In the genomic region with DNA sequence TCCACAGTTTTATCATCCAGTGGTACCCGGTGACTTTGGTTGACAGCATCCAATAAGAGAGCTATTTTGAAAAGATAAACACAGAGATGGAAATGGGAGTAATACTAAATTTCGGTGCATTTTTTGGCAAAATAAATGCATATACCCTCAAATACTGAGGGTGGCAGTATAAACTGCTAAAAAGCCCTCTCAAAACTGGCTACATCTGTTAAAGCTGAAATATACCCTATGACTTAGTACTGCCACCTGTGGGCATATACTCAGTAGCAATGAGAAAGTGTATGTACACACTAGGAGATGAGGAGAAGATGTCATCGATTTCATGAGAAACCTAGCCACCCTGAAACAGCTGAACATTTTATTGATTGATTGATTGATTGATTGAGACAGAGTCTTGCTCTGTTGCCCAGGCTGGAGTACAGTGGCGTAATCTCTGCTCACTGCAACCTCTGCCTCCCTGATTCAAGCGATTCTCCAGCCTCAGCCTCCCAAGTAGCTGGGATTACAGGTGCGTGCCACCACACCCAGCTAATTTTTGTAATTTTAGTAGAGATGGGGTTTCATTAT, we compare ENCODE assay signal across 9 cellular contexts. TPM values are rescaled to one million over a fixed set of nuclear protein-coding genes. Genes with fewer than 3 reads are reported as not detected.
DNase-seq lines count a peak whose midpoint lies in the region; ATAC-seq and TF ChIP-seq lines count a peak whose summit lies in the region.
"Had no signal": no experiment of that assay in that cellular context is flagged by ENCODE, and none has a peak within 500 bp of the region (broad histone marks: within the 10 kb centered on the region; RNA-seq: fewer than 3 reads in every experiment).

No MANE protein-coding gene starts in this region.

- no peaks in the 10 kb centered on the region for H3K4me1 ChIP-seq in RWPE2 (ENCODE audit: insufficient read depth, poor library complexity, severe bottlenecking)

- no peaks in the 10 kb centered on the region for H3K9me3 Mint-ChIP-seq in activated naive CD4-positive, alpha-beta T cell treated with anti-CD3 and anti-CD28 coated beads, Interleukin-2, amount 50 U/mL, for 72 hours
- no peaks in the 10 kb centered on the region for H3K9me3 Mint-ChIP-seq in stimulated activated memory B cell treated with anti-CD40 and anti-IgM and Interleukin-4, amounts not matched to agents 10 μg/mL and 1 μg/mL and 100 μg/mL, for 72 hours

- no peaks in the 10 kb centered on the region for H3K36me3 ChIP-seq in RWPE2 (ENCODE audit: low read depth)
- H3K36me3 ChIP-seq: thoracic aorta had no signal

- H3K4me3 ChIP-seq in RWPE2 (ENCODE audit: severe bottlenecking), result no peak overlapping the region
- H3K4me3 ChIP-seq: thoracic aorta had no signal

- TF ChIP-seq CTCF in RWPE2 (IDR thresholded peaks at IDR 0.05; ENCODE audit: poor library complexity, severe bottlenecking), result peak; percentile 72

- no peak overlapping the region for H3K27ac ChIP-seq in RWPE2 (ENCODE audit: poor library complexity, severe bottlenecking)
- H3K27ac ChIP-seq: thoracic aorta had no signal

- H3K4me3 Mint-ChIP-seq in stimulated activated memory B cell treated with anti-CD40 and anti-IgM and Interleukin-4, amounts not matched to agents 10 μg/mL and 1 μg/mL and 100 μg/mL, for 72 hours, result no peak overlapping the region

- H3K27me3 ChIP-seq in RWPE2 (ENCODE audit: insufficient read depth, poor library complexity, severe bottlenecking), result peaks cover 8% of the 10 kb centered on the region

- no peaks in the 10 kb centered on the region for H3K36me3 Mint-ChIP-seq in activated naive CD4-positive, alpha-beta T cell treated with anti-CD3 and anti-CD28 coated beads, Interleukin-2, amount 50 U/mL, for 72 hours
- no peaks in the 10 kb centered on the region for H3K36me3 Mint-ChIP-seq in stimulated activated memory B cell treated with anti-CD40 and anti-IgM and Interleukin-4, amounts not matched to agents 10 μg/mL and 1 μg/mL and 100 μg/mL, for 72 hours

- H3K9me3 ChIP-seq in RWPE2 (ENCODE audit: severe bottlenecking), result no peaks in the 10 kb centered on the region
- H3K9me3 ChIP-seq: thoracic aorta had no signal

- DNase-seq in activated naive CD4-positive, alpha-beta T cell treated with anti-CD3 and anti-CD28 coated beads, Interleukin-2, amount 50 U/mL, for 72 hours (ENCODE audit: low spot score in 2 of 2), result no peak
- DNase-seq in activated naive CD4-positive, alpha-beta T cell treated with Interleukin-2 at 50 U/mL for 16 hours, result no peak
- no peak for DNase-seq in RWPE2 (ENCODE audit: low spot score)
- peak; percentile 83 for DNase-seq in fibroblast of peridontal ligament (ENCODE audit: extremely low read depth)
- DNase-seq in anterior cingulate cortex (lab: John Stamatoyannopoulos, UW), result no peak

- no peaks in the 10 kb centered on the region for H3K4me1 Mint-ChIP-seq in stimulated activated memory B cell treated with anti-CD40 and anti-IgM and Interleukin-4, amounts not matched to agents 10 μg/mL and 1 μg/mL and 100 μg/mL, for 72 hours

- no peaks in the 10 kb centered on the region for H3K27me3 Mint-ChIP-seq in stimulated activated memory B cell treated with anti-CD40 and anti-IgM and Interleukin-4, amounts not matched to agents 10 μg/mL and 1 μg/mL and 100 μg/mL, for 72 hours

- peak; percentile 57 to 88 for ATAC-seq in activated naive CD4-positive, alpha-beta T cell treated with anti-CD3 and anti-CD28 coated beads, Interleukin-2, amount 50 U/mL, for 72 hours
- peak; percentile 78 for ATAC-seq in HG03432 (IDR thresholded peaks at IDR 0.05; ENCODE audit: unreplicated experiment)
- peak; percentile 89 for ATAC-seq in RWPE2 (ENCODE audit: low read depth)
- peak; percentile 67 for ATAC-seq in stimulated activated memory B cell treated with anti-CD40 and anti-IgM and Interleukin-4, amounts not matched to agents 10 μg/mL and 1 μg/mL and 100 μg/mL, for 72 hours
- ATAC-seq in GM21825 (IDR thresholded peaks at IDR 0.05; ENCODE audit: unreplicated experiment), result no peak

- no peak overlapping the region for H3K27ac Mint-ChIP-seq in activated naive CD4-positive, alpha-beta T cell treated with anti-CD3 and anti-CD28 coated beads, Interleukin-2, amount 50 U/mL, for 72 hours
- H3K27ac Mint-ChIP-seq in stimulated activated memory B cell treated with anti-CD40 and anti-IgM and Interleukin-4, amounts not matched to agents 10 μg/mL and 1 μg/mL and 100 μg/mL, for 72 hours, result no peak overlapping the region

RNA-seq across cellular contexts. Expression of a gene that starts 12.2 kb away (rescaled TPM):
- 10 to 100 TPM; 11.3 to 15.5 TPM for total RNA-seq in activated naive CD4-positive, alpha-beta T cell treated with anti-CD3 and anti-CD28 coated beads, Interleukin-2, amount 50 U/mL, for 72 hours

RNA-seq across cellular contexts. Expression of a gene that starts 29.7 kb away (rescaled TPM):
- total RNA-seq in activated naive CD4-positive, alpha-beta T cell treated with anti-CD3 and anti-CD28 coated beads, Interleukin-2, amount 50 U/mL, for 72 hours, result 10 to 100 TPM; 34.7 to 39.6 TPM

RNA-seq across cellular contexts. Expression of a gene that starts 29.8 kb away (rescaled TPM):
- total RNA-seq in activated naive CD4-positive, alpha-beta T cell treated with anti-CD3 and anti-CD28 coated beads, Interleukin-2, amount 50 U/mL, for 72 hours, result 1 to 10 TPM; 3.9 to 6.0 TPM

RNA-seq across cellular contexts. Expression of a gene that starts 33.5 kb away (rescaled TPM):
- total RNA-seq in activated naive CD4-positive, alpha-beta T cell treated with anti-CD3 and anti-CD28 coated beads, Interleukin-2, amount 50 U/mL, for 72 hours, result not detected
- total RNA-seq: thoracic aorta had no signal
